10 cellular contexts compared by ENCODE assay signal in genomic region chr2:101004671-101005325, GRCh38. TPM values are rescaled to one million over a fixed set of nuclear protein-coding genes. Genes with fewer than 3 reads are reported as not detected.
DNase-seq lines count a peak whose midpoint lies in the region; ATAC-seq and TF ChIP-seq lines count a peak whose summit lies in the region.
"Had no signal": no experiment of that assay in that cellular context is flagged by ENCODE, and none has a peak within 500 bp of the region (broad histone marks: within the 10 kb centered on the region; RNA-seq: fewer than 3 reads in every experiment).

No MANE protein-coding gene starts in this region.

- no peak overlapping the region for H4K12ac ChIP-seq in trophoblast cell (ENCODE audit: low read depth, low read length)

- peaks cover 22% of the 10 kb centered on the region for H3K4me1 ChIP-seq in mammary epithelial cell (ENCODE audit: insufficient read depth, low read length)
- H3K4me1 ChIP-seq in trophoblast cell (ENCODE audit: control insufficient read depth in 1 of 2, insufficient read depth in 2 of 2, low read length in 2 of 2), result peaks cover 3 to 8% of the 10 kb centered on the region in 2 experiments
- H3K4me1 ChIP-seq in right atrium auricular region, result peaks cover 0 to 25% of the 10 kb centered on the region in 2 donors

- H3K4me1 Mint-ChIP-seq in activated CD4-positive, alpha-beta T cell treated with anti-CD3 and anti-CD28 coated beads for 36 hours, result peaks cover 59% of the 10 kb centered on the region

- peaks cover 71% of the 10 kb centered on the region for H3K36me3 ChIP-seq in MG63
- H3K36me3 ChIP-seq in mammary epithelial cell (ENCODE audit: insufficient read depth, low read length), result peaks cover 43% of the 10 kb centered on the region
- H3K36me3 ChIP-seq in trophoblast cell (ENCODE audit: control insufficient read depth in 1 of 2, insufficient read depth in 2 of 2, low read length in 2 of 2), result peaks cover 21 to 41% of the 10 kb centered on the region in 2 experiments
- H3K36me3 ChIP-seq in right atrium auricular region, result peaks cover 63% of the 10 kb centered on the region

- peak overlapping the region; percentile 63 for H3K18ac ChIP-seq in trophoblast cell (ENCODE audit: low read length)

- intact Hi-C loops in activated CD4-positive, alpha-beta T cell treated with anti-CD3 and anti-CD28 coated beads for 36 hours (cut with DNase I, micrococcal nuclease), result loop anchor here in 1 of 2 experiments (5.0 kb wide), 1 partner anchor 397 kb away; no protein-coding TSS in a partner anchor
- intact Hi-C loops in mammary epithelial cell (cut with micrococcal nuclease), result loop anchor here (5.0 kb wide), 1 partner anchor 397 kb away; no protein-coding TSS in a partner anchor

- H3K27me3 ChIP-seq in MG63 (no peaks in the 10 kb centered on the region), mammary epithelial cell (ENCODE audit: insufficient read depth, low read length) (no peaks in the 10 kb centered on the region), trophoblast cell (ENCODE audit: insufficient read depth, low read length) (no peaks in the 10 kb centered on the region), right atrium auricular region (no peaks in the 10 kb centered on the region)
- H3K27me3 ChIP-seq: upper lobe of right lung had no signal

- WGBS in mammary epithelial cell (ENCODE audit: low coverage, missing lambda C conversion rate), result 74% methylated on average over 11 of the region's 11 CpGs
- WGBS in trophoblast cell (ENCODE audit: extremely low coverage, insufficient coverage, insufficient read length), result no CpG with 5 or more reads among the region's 11 CpGs

- CTCF ChIA-PET in activated CD4-positive, alpha-beta T cell treated with anti-CD3 and anti-CD28 coated beads for 36 hours (lab: Charles Lee), result interaction anchor here (0.8 to 4.9 kb wide), 3 partner anchors 8 to 577 kb away, joined by 4 to 21 read pairs (median 4); no protein-coding TSS in a partner anchor
- CTCF ChIA-PET in mammary epithelial cell (lab: Charles Lee; ENCODE audit: low non-redundant PET), result no interaction called here

- no peaks in the 10 kb centered on the region for H3K27me3 Mint-ChIP-seq in activated CD4-positive, alpha-beta T cell treated with anti-CD3 and anti-CD28 coated beads for 36 hours

- H3K4me3 Mint-ChIP-seq in activated CD4-positive, alpha-beta T cell treated with anti-CD3 and anti-CD28 coated beads for 36 hours, result peak overlapping the region; percentile 99

- H3K4me3 ChIP-seq in MG63 (peak overlapping the region; percentile 95), mammary epithelial cell (replicated peaks in 1 of 3; ENCODE audit: insufficient read depth in 1 of 3, low read depth in 2 of 3, low read length in 3 of 3) (peak overlapping the region in 1 of 3 experiments; percentile 21), trophoblast cell (ENCODE audit: low read depth, low read length) (no peak overlapping the region), right atrium auricular region (no peak overlapping the region)
- H3K4me3 ChIP-seq: upper lobe of right lung had no signal

- dilution Hi-C loops in mammary epithelial cell (cut with HindIII; ENCODE audit: low sequenced_read_pairs), result no loop called here

- H3K36me3 Mint-ChIP-seq in activated CD4-positive, alpha-beta T cell treated with anti-CD3 and anti-CD28 coated beads for 36 hours (ENCODE audit: low read depth), result peaks cover 68% of the 10 kb centered on the region

- BruUV-seq in mammary epithelial cell (replicated peaks; lab: Mats Ljungman, UMichigan), result no TSS peak

- H2AFZ ChIP-seq in mammary epithelial cell (ENCODE audit: low read depth, low read length) (no peak overlapping the region), trophoblast cell (ENCODE audit: insufficient read depth, low read length, poor library complexity) (no peak overlapping the region)

- H3K9ac ChIP-seq in mammary epithelial cell (ENCODE audit: insufficient read depth, low read length) (no peak overlapping the region), trophoblast cell (ENCODE audit: low read length) (no peak overlapping the region)

- TF ChIP-seq CTCF in mammary epithelial cell (conservative IDR thresholded peaks at IDR 0.05 in 1 of 2, IDR thresholded peaks at IDR 0.05 in 1 of 2; ENCODE audit: extremely low read depth in 1 of 2, insufficient read depth in 1 of 2, low read depth in 1 of 2, low read length in 2 of 2) (no peak), right atrium auricular region (IDR thresholded peaks at IDR 0.05) (no peak)

- H3K27ac Mint-ChIP-seq in activated CD4-positive, alpha-beta T cell treated with anti-CD3 and anti-CD28 coated beads for 36 hours, result peak overlapping the region; percentile 97

- H4K8ac ChIP-seq in trophoblast cell (ENCODE audit: low read depth, low read length), result no peak overlapping the region

- no peak overlapping the region for H3K23ac ChIP-seq in trophoblast cell (ENCODE audit: low read length)

- no peak overlapping the region for H4K91ac ChIP-seq in trophoblast cell (ENCODE audit: low read depth, low read length)

- POLR2A ChIA-PET in activated CD4-positive, alpha-beta T cell treated with anti-CD3 and anti-CD28 coated beads for 36 hours (lab: Charles Lee), result interaction anchor here (0.6 kb wide), 1 partner anchor 161 kb away, joined by 3 read pairs; no protein-coding TSS in a partner anchor

- ATAC-seq in activated CD4-positive, alpha-beta T cell treated with anti-CD3 and anti-CD28 coated beads for 36 hours, result no peak
- ATAC-seq: upper lobe of right lung had no signal

- no peak overlapping the region for H2BK5ac ChIP-seq in trophoblast cell (ENCODE audit: low read depth, low read length, poor library complexity)

- in situ Hi-C loops in mammary epithelial cell (cut with MboI; ENCODE audit: low sequenced_read_pairs in 2 of 2), result loop anchor here in 1 of 2 donors (10.0 kb wide), 1 partner anchor 390 kb away; no protein-coding TSS in a partner anchor

- no peak overlapping the region for H3K14ac ChIP-seq in trophoblast cell (ENCODE audit: low read length)

- H3K9me3 ChIP-seq in MG63 (no peaks in the 10 kb centered on the region), mammary epithelial cell (replicated peaks; ENCODE audit: insufficient read depth, low read length) (no peaks in the 10 kb centered on the region), trophoblast cell (ENCODE audit: insufficient read depth, low read depth, low read length) (peaks cover 3% of the 10 kb centered on the region), right atrium auricular region (no peaks in the 10 kb centered on the region)
- H3K9me3 ChIP-seq: upper lobe of right lung had no signal

- H2AK5ac ChIP-seq in trophoblast cell (ENCODE audit: low read length), result no peak overlapping the region

- no peaks in the 10 kb centered on the region for H3K9me3 Mint-ChIP-seq in activated CD4-positive, alpha-beta T cell treated with anti-CD3 and anti-CD28 coated beads for 36 hours (ENCODE audit: low read depth)

- peak overlapping the region; percentile 93 for H3K4me2 ChIP-seq in mammary epithelial cell (ENCODE audit: insufficient read depth, low read depth, low read length)
- H3K4me2 ChIP-seq in trophoblast cell (ENCODE audit: low read length), result no peak overlapping the region

- H3K79me1 ChIP-seq in trophoblast cell (ENCODE audit: low read length), result peaks cover 11% of the 10 kb centered on the region

- H3K4ac ChIP-seq in trophoblast cell (ENCODE audit: low read depth, low read length), result peak overlapping the region; percentile 51

- peaks cover 51% of the 10 kb centered on the region for H3K79me2 ChIP-seq in mammary epithelial cell (ENCODE audit: insufficient read depth, low read length)
- H3K79me2 ChIP-seq in trophoblast cell (ENCODE audit: control insufficient read depth, insufficient read depth, low read length, poor library complexity), result peaks cover 15% of the 10 kb centered on the region

- H2BK120ac ChIP-seq in trophoblast cell (ENCODE audit: insufficient read depth, low read length, poor library complexity), result no peak overlapping the region

- H4K20me1 ChIP-seq in mammary epithelial cell (ENCODE audit: insufficient read depth, low read length), result peaks cover 4% of the 10 kb centered on the region

- DNase-seq in activated CD4-positive, alpha-beta T cell treated with anti-CD3 and anti-CD28 coated beads for 36 hours, result no peak
- no peak for DNase-seq in activated CD4-positive, alpha-beta T cell treated with anti-CD3 and anti-CD28 coated beads, Interleukin-2, amount 50 U/mL, for 4 hours
- DNase-seq in MG63 (no peak), mammary epithelial cell (no peak), trophoblast cell (no peak), right atrium auricular region (ENCODE audit: low spot score) (no peak), NCI-H526 treated with DMSO at 0.1 percent for 48 hours (lab: John Stamatoyannopoulos, UW) (no peak), GOT3 (lab: John Stamatoyannopoulos, UW) (no peak)
- DNase-seq: hippocampal formation, upper lobe of right lung had no signal

- H2BK12ac ChIP-seq in trophoblast cell (ENCODE audit: low read length), result no peak overlapping the region

- H3K27ac ChIP-seq in mammary epithelial cell (ENCODE audit: insufficient read depth, low read depth, low read length), result no peak overlapping the region
- no peak overlapping the region for H3K27ac ChIP-seq in trophoblast cell (ENCODE audit: low read depth, low read length)
- no peak overlapping the region for H3K27ac ChIP-seq in right atrium auricular region

RNA-seq across cellular contexts. Expression of gene RPL31, which starts 2.7 kb away (rescaled TPM):
- 1,000 to 10,000 TPM in 1 of 2 experiments, 100 to 1,000 TPM in 1; 889 to 1,817 TPM for total RNA-seq in activated CD4-positive, alpha-beta T cell treated with anti-CD3 and anti-CD28 coated beads for 36 hours
- total RNA-seq in MG63 (2014; rRNA removed; shearing (Covaris generic); ENCODE audit: low replicate concordance), result 544 and 1,616 TPM in 2 replicates
- total RNA-seq in mammary epithelial cell (1,000 to 10,000 TPM in 1 of 2 donors, 100 to 1,000 TPM in 1; 731 to 1,237 TPM), right atrium auricular region (100 to 1,000 TPM; 437 to 813 TPM)
- 2,160 TPM for polyA plus RNA-seq in mammary epithelial cell
- polyA minus RNA-seq in mammary epithelial cell, result 891 TPM
- polyA plus RNA-seq in trophoblast cell (2013), result 1,205 and 1,283 TPM in 2 replicates
